22 cellular contexts compared by ENCODE assay signal in genomic region chr13:79222427-79223205, GRCh38.
DNase-seq lines count a peak whose midpoint lies in the region; ATAC-seq and TF ChIP-seq lines count a peak whose summit lies in the region.
"Had no signal": no experiment of that assay in that cellular context is flagged by ENCODE, and none has a peak within 500 bp of the region (broad histone marks: within the 10 kb centered on the region; RNA-seq: fewer than 3 reads in every experiment).

No MANE protein-coding gene starts in this region.

- WGBS in sigmoid colon, 2 donors = 75 to 94% methylated on average over 4 of the region's 4 CpGs

- no peak for TF ChIP-seq POLR2A in sigmoid colon (IDR thresholded peaks at IDR 0.05)

- peaks cover 32% of the 10 kb centered on the region for H3K4me1 Mint-ChIP-seq in endothelial cell (ENCODE audit: unreplicated experiment)
- H3K4me1 Mint-ChIP-seq in activated naive CD4-positive, alpha-beta T cell treated with anti-CD3 and anti-CD28 coated beads, Interleukin-2, amount 10 ng/mL, durations not matched to agents 7 days and 5 days = no peaks in the 10 kb centered on the region

- intact Hi-C loops in sigmoid colon (cut with DNase I) = no loop called here

- TF ChIP-seq EP300 in sigmoid colon (IDR thresholded peaks at IDR 0.05) = no peak

- H3K4me1 ChIP-seq in sigmoid colon = peaks cover 0 to 7% (median 6%) of the 10 kb centered on the region in 4 donors
- H3K4me1 ChIP-seq: BLaER1, Caco-2 had no signal

- H3K4me3 Mint-ChIP-seq in endothelial cell (ENCODE audit: unreplicated experiment) = peak overlapping the region; percentile 32
- H3K4me3 Mint-ChIP-seq in activated naive CD4-positive, alpha-beta T cell treated with anti-CD3 and anti-CD28 coated beads, Interleukin-2, amount 10 ng/mL, durations not matched to agents 7 days and 5 days = no peak overlapping the region
- H3K4me3 Mint-ChIP-seq: B cell; CD4-positive, CD25-positive, alpha-beta regulatory T cell; CD8-positive, alpha-beta T cell; HFFc6 had no signal

- H3K27me3 ChIP-seq in sigmoid colon = no peaks in the 10 kb centered on the region
- H3K27me3 ChIP-seq: BLaER1 had no signal

- H3K27ac Mint-ChIP-seq in endothelial cell (ENCODE audit: unreplicated experiment) = no peak overlapping the region
- no peak overlapping the region for H3K27ac Mint-ChIP-seq in activated naive CD4-positive, alpha-beta T cell treated with anti-CD3 and anti-CD28 coated beads, Interleukin-2, amount 10 ng/mL, durations not matched to agents 7 days and 5 days
- H3K27ac Mint-ChIP-seq: B cell; CD4-positive, CD25-positive, alpha-beta regulatory T cell; CD8-positive, alpha-beta T cell; HFFc6 had no signal

- ATAC-seq in esophagus mucosa (peak; percentile 56), GM18517 (IDR thresholded peaks at IDR 0.05; ENCODE audit: unreplicated experiment) (no peak)
- ATAC-seq: CD8-positive, alpha-beta T cell had no signal

- H3K36me3 ChIP-seq in sigmoid colon = no peaks in the 10 kb centered on the region
- H3K36me3 ChIP-seq: BLaER1 had no signal

- H3K27ac ChIP-seq in sigmoid colon = no peak overlapping the region
- H3K27ac ChIP-seq: 22Rv1, BLaER1, C4-2B, GM23248 had no signal

- H3K36me3 Mint-ChIP-seq in endothelial cell (ENCODE audit: low read depth, unreplicated experiment) = peaks cover 3% of the 10 kb centered on the region
- H3K36me3 Mint-ChIP-seq in activated naive CD4-positive, alpha-beta T cell treated with anti-CD3 and anti-CD28 coated beads, Interleukin-2, amount 10 ng/mL, durations not matched to agents 7 days and 5 days = no peaks in the 10 kb centered on the region
- H3K36me3 Mint-ChIP-seq: CD4-positive, CD25-positive, alpha-beta regulatory T cell; CD8-positive, alpha-beta T cell had no signal

- H3K9me3 ChIP-seq in sigmoid colon = no peaks in the 10 kb centered on the region
- H3K9me3 ChIP-seq: BLaER1, Caco-2 had no signal

- TF ChIP-seq CTCF in endothelial cell (IDR thresholded peaks at IDR 0.05; ENCODE audit: unreplicated experiment) (no peak), sigmoid colon (IDR thresholded peaks at IDR 0.05) (no peak)

- peaks cover 1% of the 10 kb centered on the region for H3K27me3 Mint-ChIP-seq in endothelial cell (ENCODE audit: unreplicated experiment)
- peaks cover 21% of the 10 kb centered on the region for H3K27me3 Mint-ChIP-seq in activated naive CD4-positive, alpha-beta T cell treated with anti-CD3 and anti-CD28 coated beads, Interleukin-2, amount 10 ng/mL, durations not matched to agents 7 days and 5 days

- no peaks in the 10 kb centered on the region for H3K9me3 Mint-ChIP-seq in endothelial cell (ENCODE audit: unreplicated experiment)
- no peaks in the 10 kb centered on the region for H3K9me3 Mint-ChIP-seq in activated naive CD4-positive, alpha-beta T cell treated with anti-CD3 and anti-CD28 coated beads, Interleukin-2, amount 10 ng/mL, durations not matched to agents 7 days and 5 days
- H3K9me3 Mint-ChIP-seq: CD8-positive, alpha-beta T cell; HFFc6 had no signal

- CTCF ChIA-PET in activated naive CD4-positive, alpha-beta T cell treated with anti-CD3 and anti-CD28 coated beads, Interleukin-2, amount 10 ng/mL, durations not matched to agents 7 days and 5 days (lab: Charles Lee) = interaction anchor here (0.6 kb wide), 1 partner anchor 27 kb away, joined by 3 read pairs; no protein-coding TSS in a partner anchor

- DNase-seq in ELR (ENCODE audit: low read depth) (peak; percentile 8), NCI-H82 treated with DMSO at 0.1 percent for 48 hours (lab: John Stamatoyannopoulos, UW; ENCODE audit: unreplicated experiment) (peak; percentile 17), endothelial cell (ENCODE audit: low spot score) (no peak), NCI-H446 (lab: John Stamatoyannopoulos, UW) (no peak), sigmoid colon (no peak)
- no peak for DNase-seq in activated naive CD4-positive, alpha-beta T cell treated with anti-CD3 and anti-CD28 coated beads, Interleukin-2, amount 10 ng/mL, durations not matched to agents 7 days and 5 days
- DNase-seq: Caco-2; CD4-positive, CD25-positive, alpha-beta regulatory T cell; CD8-positive, alpha-beta T cell; DMS153; DND-41; GF-D8; GM23248; H7; HCEC 1CT; HFFc6 had no signal

- H3K4me3 ChIP-seq in sigmoid colon = no peak overlapping the region
- H3K4me3 ChIP-seq: BLaER1, GM23248 had no signal

Comparison
In these comparisons a context has a peak if more than half of its experiments do, and no peak if none do; other contexts are left out.
1. DNase-seq: peak in ELR (single experiment) and NCI-H82 treated with DMSO at 0.1 percent for 48 hours (single experiment); none in endothelial cell (single experiment), NCI-H446 (0 of 2), activated naive CD4-positive, alpha-beta T cell treated with anti-CD3 and anti-CD28 coated beads, Interleukin-2, amount 10 ng/mL, durations not matched to agents 7 days and 5 days (single experiment) and sigmoid colon (single experiment).